ENCODE assay signal across 8 cellular contexts in the genomic region with DNA sequence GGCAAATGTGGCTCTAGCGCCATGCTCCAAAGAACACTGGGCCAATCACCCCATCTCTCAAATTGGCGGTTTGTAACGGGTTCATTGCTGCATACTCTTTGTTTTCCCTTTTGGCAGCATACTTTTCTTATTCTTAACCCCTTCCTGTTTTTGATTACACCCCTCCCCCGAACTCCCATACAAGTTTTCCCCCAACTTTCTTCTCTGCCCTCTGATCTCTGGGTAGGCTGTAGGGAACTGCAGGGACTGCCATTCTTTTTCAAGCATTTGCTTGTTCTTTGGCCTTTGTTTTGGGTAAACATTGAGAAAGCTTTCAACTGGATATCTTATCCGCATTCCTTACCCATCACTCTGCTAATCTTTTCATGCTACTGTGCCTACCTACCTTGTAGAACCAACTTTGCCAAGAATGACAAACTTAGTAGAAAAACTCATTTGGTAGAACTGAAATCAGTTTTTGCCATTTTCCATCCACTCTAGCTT. TPM values are rescaled to one million over a fixed set of nuclear protein-coding genes. Genes with fewer than 3 reads are reported as not detected.
A peak's percentile ranks its signal among the peaks of the same experiment; 100 is the strongest.
DNase-seq lines count a peak whose midpoint lies in the region; ATAC-seq, FAIRE-seq and TF ChIP-seq lines count a peak whose summit lies in the region.

No MANE protein-coding gene starts in this region.

- no peaks in the 10 kb centered on the region for H3K27me3 ChIP-seq in body of pancreas

- intact Hi-C loops in activated B cell treated with CpG ODN at 0.5 μM for 24 hours (cut with micrococcal nuclease): loop anchor here (2.0 to 10.0 kb wide), 3 partner anchors 21 to 1955 kb away; a partner anchor contains a TSS
- intact Hi-C loops in kidney (cut with DNase I): no loop called here
- intact Hi-C loops in body of pancreas (cut with DNase I): no loop called here

- DNase-seq in T-helper 2 cell treated with Interferon-gamma antibody and Interleukin-4, amounts not matched to agents 5 μg/mL and 100 μg/mL, for 36 hours (ENCODE audit: low spot score): no peak
- DNase-seq in T-helper 2 cell: no peak
- no peak for DNase-seq in activated B cell treated with CpG ODN at 0.5 μM for 24 hours
- DNase-seq in kidney: no peak
- no peak for DNase-seq in stimulated activated naive B cell treated with anti-CD40 and anti-IgM and Interleukin-4, amounts not matched to agents 10 μg/mL and 1 μg/mL and 100 μg/mL, for 72 hours
- DNase-seq in kidney glomerular epithelial cell (lab: John Stamatoyannopoulos, UW): no peak
- no peak for DNase-seq in body of pancreas
- no peak for DNase-seq in iPS-NIHi11 (ENCODE audit: low spot score)

- TF ChIP-seq CTCF in activated B cell treated with CpG ODN at 0.5 μM for 24 hours (IDR thresholded peaks at IDR 0.05) (no peak), kidney (IDR thresholded peaks at IDR 0.05; ENCODE audit: borderline replicate concordance, extremely low read depth, insufficient read depth) (no peak), body of pancreas (IDR thresholded peaks at IDR 0.05) (no peak)

- H3K4me1 Mint-ChIP-seq in T-helper 2 cell treated with Interferon-gamma antibody and Interleukin-4, amounts not matched to agents 5 μg/mL and 100 μg/mL, for 36 hours (ENCODE audit: low read depth): peaks cover 24% of the 10 kb centered on the region
- peaks cover 27% of the 10 kb centered on the region for H3K4me1 Mint-ChIP-seq in activated B cell treated with CpG ODN at 0.5 μM for 24 hours
- H3K4me1 Mint-ChIP-seq in stimulated activated naive B cell treated with anti-CD40 and anti-IgM and Interleukin-4, amounts not matched to agents 10 μg/mL and 1 μg/mL and 100 μg/mL, for 72 hours: peaks cover 17 to 31% of the 10 kb centered on the region in 2 donors

- no peaks in the 10 kb centered on the region for H3K9me3 ChIP-seq in kidney (ENCODE audit: control insufficient read depth in 1 of 2, low read length in 2 of 2)
- H3K9me3 ChIP-seq in body of pancreas: no peaks in the 10 kb centered on the region

- H3K4me3 Mint-ChIP-seq in T-helper 2 cell treated with Interferon-gamma antibody and Interleukin-4, amounts not matched to agents 5 μg/mL and 100 μg/mL, for 36 hours: peak overlapping the region; percentile 48
- peak overlapping the region; percentile 32 for H3K4me3 Mint-ChIP-seq in activated B cell treated with CpG ODN at 0.5 μM for 24 hours
- peak overlapping the region; percentile 95 to 99 for H3K4me3 Mint-ChIP-seq in stimulated activated naive B cell treated with anti-CD40 and anti-IgM and Interleukin-4, amounts not matched to agents 10 μg/mL and 1 μg/mL and 100 μg/mL, for 72 hours

- H3K4me1 ChIP-seq in kidney (ENCODE audit: control insufficient read depth in 1 of 2, insufficient read depth in 1 of 2, low read depth in 1 of 2, low read length in 2 of 2): peaks cover 4 to 6% of the 10 kb centered on the region in 2 donors
- peaks cover 45% of the 10 kb centered on the region for H3K4me1 ChIP-seq in body of pancreas

- POLR2A ChIA-PET in activated B cell treated with CpG ODN at 0.5 μM for 24 hours (lab: Charles Lee): no interaction called here

- ATAC-seq in activated B cell treated with CpG ODN at 0.5 μM for 24 hours (ENCODE audit: low read depth) (no peak), body of pancreas (no peak)
- no peak for ATAC-seq in stimulated activated naive B cell treated with anti-CD40 and anti-IgM and Interleukin-4, amounts not matched to agents 10 μg/mL and 1 μg/mL and 100 μg/mL, for 72 hours (replicated peaks)

- H3K27ac ChIP-seq in kidney (ENCODE audit: low read depth in 2 of 2, low read length in 2 of 2): no peak overlapping the region
- H3K27ac ChIP-seq in body of pancreas: no peak overlapping the region

- peaks cover 51% of the 10 kb centered on the region for H3K27me3 Mint-ChIP-seq in T-helper 2 cell treated with Interferon-gamma antibody and Interleukin-4, amounts not matched to agents 5 μg/mL and 100 μg/mL, for 36 hours (ENCODE audit: low read depth)
- H3K27me3 Mint-ChIP-seq in activated B cell treated with CpG ODN at 0.5 μM for 24 hours: peaks cover 23% of the 10 kb centered on the region
- peaks cover 23 to 30% of the 10 kb centered on the region in 2 donors for H3K27me3 Mint-ChIP-seq in stimulated activated naive B cell treated with anti-CD40 and anti-IgM and Interleukin-4, amounts not matched to agents 10 μg/mL and 1 μg/mL and 100 μg/mL, for 72 hours

- no peak for TF ChIP-seq POLR2A in body of pancreas (IDR thresholded peaks at IDR 0.05)

- H3K36me3 ChIP-seq in kidney (ENCODE audit: control insufficient read depth in 1 of 2, insufficient read depth in 2 of 2, low read length in 2 of 2) (no peaks in the 10 kb centered on the region), body of pancreas (replicated peaks in 1 of 2; ENCODE audit: insufficient read depth in 1 of 2, low read depth in 2 of 2) (no peaks in the 10 kb centered on the region)

- 62 to 76% methylated on average over 5 of the region's 5 CpGs for WGBS in body of pancreas, 2 donors

- H3K4me3 ChIP-seq in kidney (ENCODE audit: low read length in 2 of 2) (peak overlapping the region; percentile 4 to 80), body of pancreas (no peak overlapping the region)

- H3K9me3 Mint-ChIP-seq in T-helper 2 cell treated with Interferon-gamma antibody and Interleukin-4, amounts not matched to agents 5 μg/mL and 100 μg/mL, for 36 hours: no peaks in the 10 kb centered on the region
- H3K9me3 Mint-ChIP-seq in activated B cell treated with CpG ODN at 0.5 μM for 24 hours: no peaks in the 10 kb centered on the region
- H3K9me3 Mint-ChIP-seq in stimulated activated naive B cell treated with anti-CD40 and anti-IgM and Interleukin-4, amounts not matched to agents 10 μg/mL and 1 μg/mL and 100 μg/mL, for 72 hours: no peaks in the 10 kb centered on the region

- H3K36me3 Mint-ChIP-seq in T-helper 2 cell treated with Interferon-gamma antibody and Interleukin-4, amounts not matched to agents 5 μg/mL and 100 μg/mL, for 36 hours (ENCODE audit: low read depth): no peaks in the 10 kb centered on the region
- H3K36me3 Mint-ChIP-seq in activated B cell treated with CpG ODN at 0.5 μM for 24 hours (ENCODE audit: low read depth): peaks cover 3% of the 10 kb centered on the region
- peaks cover 3% of the 10 kb centered on the region in 2 donors for H3K36me3 Mint-ChIP-seq in stimulated activated naive B cell treated with anti-CD40 and anti-IgM and Interleukin-4, amounts not matched to agents 10 μg/mL and 1 μg/mL and 100 μg/mL, for 72 hours

- no peak overlapping the region for H3K27ac Mint-ChIP-seq in T-helper 2 cell treated with Interferon-gamma antibody and Interleukin-4, amounts not matched to agents 5 μg/mL and 100 μg/mL, for 36 hours
- H3K27ac Mint-ChIP-seq in activated B cell treated with CpG ODN at 0.5 μM for 24 hours: no peak overlapping the region
- no peak overlapping the region for H3K27ac Mint-ChIP-seq in stimulated activated naive B cell treated with anti-CD40 and anti-IgM and Interleukin-4, amounts not matched to agents 10 μg/mL and 1 μg/mL and 100 μg/mL, for 72 hours

- no peak overlapping the region for H3K9ac ChIP-seq in kidney (ENCODE audit: low read length in 2 of 2)

- CTCF ChIA-PET in activated B cell treated with CpG ODN at 0.5 μM for 24 hours (lab: Charles Lee): interaction anchor here (1.2 kb wide), 1 partner anchor 517 kb away, joined by 4 read pairs; no protein-coding TSS in a partner anchor

- FAIRE-seq in kidney (lab: Jason Lieb, UNC): no peak

RNA-seq across cellular contexts. Expression of a gene that starts 1.6 kb away (rescaled TPM):
- total RNA-seq in activated B cell treated with CpG ODN at 0.5 μM for 24 hours (5.8 and 6.6 TPM in 2 replicates), kidney (13.8 TPM), body of pancreas (10 to 100 TPM in 1 of 2 donors, 1 to 10 TPM in 1; 7.6 to 13.7 TPM)
- 2.8 TPM for polyA plus RNA-seq in kidney (ENCODE audit: insufficient read depth, low read depth, low replicate concordance)

Comparison
In these comparisons a context has a peak if more than half of its experiments do, and no peak if none do; other contexts are left out.
1. H3K4me3 Mint-ChIP-seq: peak in every context shown above with its lines; median percentile 97 in stimulated activated naive B cell treated with anti-CD40 and anti-IgM and Interleukin-4, amounts not matched to agents 10 μg/mL and 1 μg/mL and 100 μg/mL, for 72 hours; 48 in T-helper 2 cell treated with Interferon-gamma antibody and Interleukin-4, amounts not matched to agents 5 μg/mL and 100 μg/mL, for 36 hours; 32 in activated B cell treated with CpG ODN at 0.5 μM for 24 hours.
2. H3K4me3 ChIP-seq: peak in kidney (2 of 2); none in body of pancreas (0 of 2).